ENCODE assay signal across 13 cellular contexts in the genomic region with DNA sequence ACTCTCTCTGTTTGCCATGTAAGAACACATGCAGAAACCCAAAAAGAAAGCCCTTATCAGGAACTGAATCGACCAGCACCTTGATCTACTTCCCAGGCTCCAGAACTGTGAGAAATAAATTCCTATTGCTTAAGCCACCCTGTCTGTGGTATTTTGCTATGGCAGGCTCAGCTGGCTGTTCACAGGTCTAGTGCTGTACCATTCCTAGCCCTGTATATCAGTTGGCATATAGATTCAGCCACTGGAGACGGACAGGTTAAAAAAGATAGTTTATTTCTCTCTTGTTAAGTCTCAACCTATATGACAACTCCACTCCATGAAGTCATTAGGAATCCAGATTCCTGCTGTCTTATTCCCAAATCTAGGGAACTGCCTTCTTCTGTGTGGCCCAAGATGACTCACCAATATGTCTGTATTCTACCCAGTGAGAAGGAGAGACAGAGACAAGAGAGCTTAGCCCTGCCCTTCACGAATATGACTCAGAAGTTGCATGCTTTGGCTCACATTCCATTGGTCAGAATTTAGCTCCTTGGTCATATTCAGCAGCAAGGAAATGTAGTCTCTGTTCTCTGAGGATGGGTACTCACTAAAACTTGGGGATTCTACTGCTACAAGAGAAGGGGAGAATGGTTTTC. TPM values are rescaled to one million over a fixed set of nuclear protein-coding genes. Genes with fewer than 3 reads are reported as not detected.
A peak's percentile ranks its signal among the peaks of the same experiment; 100 is the strongest.
DNase-seq lines count a peak whose midpoint lies in the region; ATAC-seq, FAIRE-seq and TF ChIP-seq lines count a peak whose summit lies in the region.
"Had no signal": no experiment of that assay in that cellular context is flagged by ENCODE, and none has a peak within 500 bp of the region (broad histone marks: within the 10 kb centered on the region; RNA-seq: fewer than 3 reads in every experiment).

No MANE protein-coding gene starts in this region.

- no peak overlapping the region for H3K4me3 ChIP-seq in keratinocyte (ENCODE audit: control insufficient read depth in 2 of 3, extremely low read depth in 1 of 3, insufficient read depth in 2 of 3, low read depth in 1 of 3, low read length in 3 of 3)
- H3K4me3 ChIP-seq: gastroesophageal sphincter, upper lobe of right lung had no signal

- H3K4me2 ChIP-seq in keratinocyte (ENCODE audit: control insufficient read depth, extremely low read depth, insufficient read depth, low read depth, low read length) = no peak overlapping the region

- DNase-seq in CD1c-positive myeloid dendritic cell (ENCODE audit: extremely low spot score) (peak; percentile 6), M059J (ENCODE audit: low read depth) (peak; percentile 94), astrocyte of the hippocampus (ENCODE audit: low read depth, low spot score) (peak; percentile 91), keratinocyte (ENCODE audit: low read depth, low spot score) (peak; percentile 83), cortex of kidney (lab: John Stamatoyannopoulos, UW) (no peak), middle frontal gyrus (ENCODE audit: extremely low spot score, low spot score) (no peak)
- no peak for DNase-seq in naive thymus-derived CD8-positive, alpha-beta T cell
- DNase-seq: activated CD4-positive, alpha-beta T cell treated with anti-CD3 and anti-CD28 coated beads, Interleukin-2, amount 50 U/mL, for 1 hour; Kasumi-1; upper lobe of right lung had no signal

- ATAC-seq in HG03139 (IDR thresholded peaks at IDR 0.05; ENCODE audit: unreplicated experiment) = no peak
- ATAC-seq in naive thymus-derived CD8-positive, alpha-beta T cell = no peak
- ATAC-seq: gastroesophageal sphincter, upper lobe of right lung had no signal

- no peak overlapping the region for H3K27ac ChIP-seq in keratinocyte (ENCODE audit: control insufficient read depth, insufficient read depth, low read length)
- H3K27ac ChIP-seq: gastroesophageal sphincter, upper lobe of right lung had no signal

- H3K27ac Mint-ChIP-seq in naive thymus-derived CD8-positive, alpha-beta T cell = no peak overlapping the region
- H3K27ac Mint-ChIP-seq: activated naive CD8-positive, alpha-beta T cell had no signal

- no peak overlapping the region for H3K4me3 Mint-ChIP-seq in naive thymus-derived CD8-positive, alpha-beta T cell
- H3K4me3 Mint-ChIP-seq: activated naive CD8-positive, alpha-beta T cell had no signal

- H3K9me3 ChIP-seq in keratinocyte (ENCODE audit: control insufficient read depth, low read depth, low read length) = no peaks in the 10 kb centered on the region
- H3K9me3 ChIP-seq: gastroesophageal sphincter, upper lobe of right lung had no signal

- peak; percentile 88 for FAIRE-seq in keratinocyte (lab: Jason Lieb, UNC)

- H3K27me3 ChIP-seq in keratinocyte (ENCODE audit: control insufficient read depth, extremely low read depth, insufficient read depth, low read length) = no peaks in the 10 kb centered on the region
- H3K27me3 ChIP-seq: gastroesophageal sphincter, upper lobe of right lung had no signal

- H3K4me1 ChIP-seq in keratinocyte (ENCODE audit: control insufficient read depth, extremely low read depth, insufficient read depth, low read length) = peaks cover 12% of the 10 kb centered on the region
- H3K4me1 ChIP-seq: gastroesophageal sphincter, upper lobe of right lung had no signal

- no peaks in the 10 kb centered on the region for H3K9me3 Mint-ChIP-seq in naive thymus-derived CD8-positive, alpha-beta T cell

- no peaks in the 10 kb centered on the region for H3K36me3 ChIP-seq in keratinocyte (ENCODE audit: control insufficient read depth in 2 of 2, extremely low read depth in 1 of 2, insufficient read depth in 2 of 2, low read length in 2 of 2)
- H3K36me3 ChIP-seq: gastroesophageal sphincter, upper lobe of right lung had no signal

- H3K79me2 ChIP-seq in keratinocyte (ENCODE audit: control insufficient read depth, insufficient read depth, low read length) = no peaks in the 10 kb centered on the region

- peaks cover 4 to 36% (median 13%) of the 10 kb centered on the region in 5 donors for H3K27me3 Mint-ChIP-seq in naive thymus-derived CD8-positive, alpha-beta T cell

- H3K9ac ChIP-seq in keratinocyte (ENCODE audit: control insufficient read depth, extremely low read depth, insufficient read depth, low read length) = no peak overlapping the region

- TF ChIP-seq CTCF in keratinocyte (optimal IDR thresholded peaks at IDR 0.05 in 1 of 3, IDR thresholded peaks at IDR 0.05 in 1 of 3, conservative IDR thresholded peaks at IDR 0.05 in 1 of 3; ENCODE audit: extremely low read depth in 1 of 3, insufficient read depth in 2 of 3, low read length in 3 of 3) = no peak

- H3K36me3 Mint-ChIP-seq in naive thymus-derived CD8-positive, alpha-beta T cell = no peaks in the 10 kb centered on the region
- H3K36me3 Mint-ChIP-seq: activated naive CD8-positive, alpha-beta T cell had no signal

- dilution Hi-C loops in keratinocyte (cut with MboI; ENCODE audit: extremely low pct_ligation_motif_present, low sequenced_read_pairs) = no loop called here

- H2AFZ ChIP-seq in keratinocyte (ENCODE audit: control insufficient read depth, low read length) = no peak overlapping the region

- no peaks in the 10 kb centered on the region for H4K20me1 ChIP-seq in keratinocyte (ENCODE audit: control insufficient read depth, extremely low read depth, insufficient read depth, low read length)

- POLR2A ChIA-PET in naive thymus-derived CD8-positive, alpha-beta T cell (lab: Charles Lee) = no interaction called here

- H3K4me1 Mint-ChIP-seq in naive thymus-derived CD8-positive, alpha-beta T cell = peaks cover 0 to 5% (median 2%) of the 10 kb centered on the region in 4 donors

- no peaks in the 10 kb centered on the region for H3K9me1 ChIP-seq in keratinocyte (ENCODE audit: control insufficient read depth, extremely low read depth, insufficient read depth, low read length)

RNA-seq across cellular contexts. Expression of gene PLEKHG7, which starts 57.0 kb away (rescaled TPM):
- total RNA-seq in M059J (2014; rRNA removed; shearing (Covaris generic)) = not detected in 2 replicates
- not detected in 3 replicates for polyA plus RNA-seq in keratinocyte
- not detected for polyA plus RNA-seq in keratinocyte (2011; ENCODE audit: low read depth)
- not detected in 2 replicates for polyA plus RNA-seq in keratinocyte (2011; cell fraction: cytosol; rRNA removed)
- polyA plus RNA-seq in keratinocyte (2011; cell fraction: nucleus; rRNA removed) = not detected in 2 replicates
- not detected in 2 replicates for polyA plus RNA-seq in keratinocyte (2012; ENCODE audit: low replicate concordance)
- polyA minus RNA-seq in keratinocyte = not detected in 3 replicates
- polyA minus RNA-seq in keratinocyte (2011; cell fraction: cytosol; rRNA and poly(A)+ RNA removed) = not detected
- not detected in 2 replicates for polyA minus RNA-seq in keratinocyte (2011; cell fraction: nucleus; rRNA and poly(A)+ RNA removed)
- not detected for total RNA-seq in naive thymus-derived CD8-positive, alpha-beta T cell
- not detected for polyA plus RNA-seq in naive thymus-derived CD8-positive, alpha-beta T cell
- total RNA-seq: gastroesophageal sphincter, upper lobe of right lung had no signal

Comparison
In these comparisons a context has a peak if more than half of its experiments do, and no peak if none do; other contexts are left out.
1. DNase-seq: peak in CD1c-positive myeloid dendritic cell (single experiment), M059J (single experiment), astrocyte of the hippocampus (single experiment) and keratinocyte (single experiment); none in naive thymus-derived CD8-positive, alpha-beta T cell (0 of 10), cortex of kidney (single experiment) and middle frontal gyrus (single experiment).